In the genomic region with DNA sequence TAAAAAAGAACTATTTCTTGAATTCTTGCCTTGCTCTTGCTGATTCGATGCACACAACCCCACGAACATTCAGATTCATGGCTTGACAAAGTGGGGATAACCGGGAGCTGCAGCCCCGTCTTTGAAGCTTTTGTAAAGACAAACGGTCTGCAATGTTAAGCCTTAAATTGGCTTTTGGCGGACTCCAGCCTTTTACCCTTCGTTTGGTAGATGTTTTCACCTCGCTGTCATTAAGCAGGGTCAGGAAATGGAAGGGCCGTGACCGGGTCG, we compare ENCODE assay signal across 8 cellular contexts. TPM values are rescaled to one million over a fixed set of nuclear protein-coding genes. Genes with fewer than 3 reads are reported as not detected.
DNase-seq lines count a peak whose midpoint lies in the region; ATAC-seq and TF ChIP-seq lines count a peak whose summit lies in the region.

No MANE protein-coding gene starts in this region.

- TF ChIP-seq POLR2A in body of pancreas (IDR thresholded peaks at IDR 0.05) (no peak), upper lobe of left lung (IDR thresholded peaks at IDR 0.05) (no peak)

- no peaks in the 10 kb centered on the region for H3K36me3 ChIP-seq in body of pancreas (replicated peaks in 1 of 2; ENCODE audit: insufficient read depth in 1 of 2, low read depth in 2 of 2)
- H3K36me3 ChIP-seq in lung (ENCODE audit: control insufficient read depth in 2 of 2, insufficient read depth in 2 of 2, low read length in 2 of 2), result peaks cover 0 to 3% of the 10 kb centered on the region in 2 donors
- peaks cover 0 to 7% (median 0%) of the 10 kb centered on the region in 4 donors for H3K36me3 ChIP-seq in upper lobe of left lung

- intact Hi-C loops in body of pancreas (cut with DNase I), result no loop called here

- H3K27ac ChIP-seq in body of pancreas, result peak overlapping the region; percentile 68 to 85 (median 78)
- peak overlapping the region; percentile 78 to 95 for H3K27ac ChIP-seq in lung (ENCODE audit: low read depth in 1 of 2, low read length in 1 of 2)
- peak overlapping the region; percentile 83 to 90 (median 86) for H3K27ac ChIP-seq in upper lobe of left lung

- 0% methylated on average over 8 to 11 of the region's 11 CpGs for WGBS in body of pancreas, 2 donors
- WGBS in lung, 2 donors, result 0 to 1% methylated on average over 11 of the region's 11 CpGs
- 0% methylated on average over 8 to 11 of the region's 11 CpGs for WGBS in upper lobe of left lung, 2 donors

- TF ChIP-seq CTCF in body of pancreas (IDR thresholded peaks at IDR 0.05) (no peak), lung (IDR thresholded peaks at IDR 0.05; ENCODE audit: control extremely low read depth, extremely low read depth) (no peak), upper lobe of left lung (IDR thresholded peaks at IDR 0.05) (no peak)

- H3K9me3 ChIP-seq in body of pancreas (no peaks in the 10 kb centered on the region), lung (ENCODE audit: control insufficient read depth in 2 of 2, insufficient read depth in 1 of 2, low read length in 1 of 2) (no peaks in the 10 kb centered on the region), upper lobe of left lung (no peaks in the 10 kb centered on the region)

- TF ChIP-seq EP300 in upper lobe of left lung (IDR thresholded peaks at IDR 0.05), result no peak

- DNase-seq in DMS114 treated with DMSO at 0.1 percent for 48 hours (lab: John Stamatoyannopoulos, UW; ENCODE audit: unreplicated experiment), result peak; percentile 38
- peak in 2 of 4 donors; percentile 6 to 12 for DNase-seq in body of pancreas
- DNase-seq in lung (ENCODE audit: low spot score), result no peak
- no peak for DNase-seq in upper lobe of left lung
- DNase-seq in HT-29 (ENCODE audit: low spot score), result no peak

- H3K4me3 ChIP-seq in body of pancreas, result peak overlapping the region; percentile 42 to 52
- peak overlapping the region; percentile 68 for H3K4me3 ChIP-seq in lung
- peak overlapping the region; percentile 40 to 89 (median 86) for H3K4me3 ChIP-seq in upper lobe of left lung

- peaks cover 7% of the 10 kb centered on the region for H3K27me3 Mint-ChIP-seq in IgD-negative memory B cell

- peaks cover 26% of the 10 kb centered on the region for H3K4me1 ChIP-seq in body of pancreas
- peaks cover 2 to 5% of the 10 kb centered on the region in 2 donors for H3K4me1 ChIP-seq in lung (ENCODE audit: control insufficient read depth in 2 of 2, insufficient read depth in 2 of 2, low read length in 2 of 2)
- peaks cover 12 to 28% (median 19%) of the 10 kb centered on the region in 4 donors for H3K4me1 ChIP-seq in upper lobe of left lung

- H3K27ac Mint-ChIP-seq in IgD-negative memory B cell, result peak overlapping the region; percentile 92 to 98 (median 96)

- peaks cover 2% of the 10 kb centered on the region for H3K36me3 Mint-ChIP-seq in IgD-negative memory B cell

- ATAC-seq in body of pancreas, result no peak
- ATAC-seq in lung (ENCODE audit: insufficient read depth, low FRiP score), result peak; percentile 1
- no peak for ATAC-seq in upper lobe of left lung (ENCODE audit: low FRiP score in 2 of 2)
- ATAC-seq in GM18858 (IDR thresholded peaks at IDR 0.05; ENCODE audit: unreplicated experiment), result no peak
- no peak for ATAC-seq in HG03460 (IDR thresholded peaks at IDR 0.05; ENCODE audit: unreplicated experiment)

- peak overlapping the region; percentile 95 to 99 (median 98) for H3K4me3 Mint-ChIP-seq in IgD-negative memory B cell

- H3K4me1 Mint-ChIP-seq in IgD-negative memory B cell, result peaks cover 37 to 48% (median 44%) of the 10 kb centered on the region in 3 donors

- H3K9me3 Mint-ChIP-seq in IgD-negative memory B cell, result no peaks in the 10 kb centered on the region

- H3K27me3 ChIP-seq in body of pancreas (no peaks in the 10 kb centered on the region), lung (ENCODE audit: control insufficient read depth, insufficient read depth) (no peaks in the 10 kb centered on the region), upper lobe of left lung (no peaks in the 10 kb centered on the region)

RNA-seq across cellular contexts. Expression of a gene that starts 0.4 kb away (rescaled TPM):
- polyA plus RNA-seq in IgD-negative memory B cell (15.2 TPM), lung (1 to 10 TPM; 6.3 to 7.6 TPM)
- total RNA-seq in body of pancreas (10 to 100 TPM in 1 of 2 donors, 1 to 10 TPM in 1; 2.6 to 10.9 TPM), lung (10 to 100 TPM; 17.2 to 19.1 TPM), upper lobe of left lung (10 to 100 TPM in 5 of 6 donors, 1 to 10 TPM in 1; 7.8 to 25.6 (median 16.0) TPM)
- 3.6 and 3.8 TPM in 2 replicates for total RNA-seq in HT-29 (2014; rRNA removed; shearing (Covaris generic))

RNA-seq across cellular contexts. Expression of a gene that starts 21.2 kb away (rescaled TPM):
- polyA plus RNA-seq in IgD-negative memory B cell (4.3 TPM), lung (1 to 10 TPM; 2.1 to 2.6 TPM)
- total RNA-seq in body of pancreas (1 to 10 TPM in 1 of 2 donors, under 1 TPM in 1; 0.78 to 5.6 TPM), lung (1 to 10 TPM; 5.6 to 5.8 TPM), upper lobe of left lung (10 to 100 TPM in 1 of 6 donors, 1 to 10 TPM in 5; 2.7 to 10.8 (median 6.7) TPM)
- total RNA-seq in HT-29 (2014; rRNA removed; shearing (Covaris generic)), result 5.4 and 9.6 TPM in 2 replicates
